16 cellular contexts compared by ENCODE assay signal in genomic region chr2:122194546-122194945, GRCh38.
DNase-seq lines count a peak whose midpoint lies in the region; ATAC-seq and TF ChIP-seq lines count a peak whose summit lies in the region.
"Had no signal": no experiment of that assay in that cellular context is flagged by ENCODE, and none has a peak within 500 bp of the region (broad histone marks: within the 10 kb centered on the region; RNA-seq: fewer than 3 reads in every experiment).

No MANE protein-coding gene starts in this region.

- no peak for ATAC-seq in HG02678 (IDR thresholded peaks at IDR 0.05; ENCODE audit: unreplicated experiment)
- no peak for ATAC-seq in HG03175 (IDR thresholded peaks at IDR 0.05; ENCODE audit: unreplicated experiment)
- ATAC-seq: T-helper 17 cell had no signal

- no peak for TF ChIP-seq CTCF in epithelial cell of proximal tubule (conservative IDR thresholded peaks at IDR 0.05; ENCODE audit: low read depth, low read length)

- DNase-seq in Daoy (ENCODE audit: low read depth) (peak; percentile 41), OCI-M1 (lab: John Stamatoyannopoulos, UW) (peak; percentile 44), epithelial cell of proximal tubule (ENCODE audit: low read depth) (peak; percentile 61), NCI-H69 (lab: John Stamatoyannopoulos, UW) (no peak)
- no peak for DNase-seq in activated CD4-positive, alpha-beta T cell treated with anti-CD3 and anti-CD28 coated beads, Interleukin-2, amount 50 U/mL, for 1 hour
- DNase-seq: COR-L47; Karpas-422; MG63; NCI-H1048; NCI-H1436 treated with DMSO at 0.1 percent for 48 hours; NCI-H2081; NCI-H748 treated with DMSO at 0.1 percent for 48 hours; NK-92 treated with Interleukin-12 subunit alpha and Interleukin-12 subunit beta, amount 100 ng/mL, for 24 hours; T-helper 17 cell had no signal

- no peak overlapping the region for H3K4me3 ChIP-seq in epithelial cell of proximal tubule (ENCODE audit: low read depth, low read length)
- H3K4me3 ChIP-seq: MG63 had no signal

Comparison
In these comparisons a context has a peak if more than half of its experiments do, and no peak if none do; other contexts are left out.
1. DNase-seq: peak in Daoy (single experiment), OCI-M1 (single experiment) and epithelial cell of proximal tubule (single experiment); none in NCI-H69 (single experiment) and activated CD4-positive, alpha-beta T cell treated with anti-CD3 and anti-CD28 coated beads, Interleukin-2, amount 50 U/mL, for 1 hour (single experiment).